Comparison of ENCODE assay signal across 9 cellular contexts in the genomic region with DNA sequence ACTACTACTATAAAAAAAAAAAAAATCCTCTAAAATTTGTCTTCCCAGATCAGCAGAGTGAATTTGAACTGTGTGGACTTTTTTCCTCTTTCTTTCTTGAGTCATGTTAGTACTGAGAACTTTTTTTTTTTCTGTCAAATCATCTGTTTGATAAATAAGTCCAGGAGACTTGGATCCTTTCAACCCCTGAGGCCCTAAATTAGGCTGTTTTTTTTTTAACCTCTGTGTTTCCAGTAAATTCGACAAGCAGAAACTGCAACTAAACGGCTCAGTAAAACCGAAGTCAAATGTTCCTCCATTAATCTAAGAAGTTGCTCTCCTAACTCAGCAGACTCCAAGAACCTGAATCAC. TPM values are rescaled to one million over a fixed set of nuclear protein-coding genes. Genes with fewer than 3 reads are reported as not detected.
A peak's percentile ranks its signal among the peaks of the same experiment; 100 is the strongest.
DNase-seq lines count a peak whose midpoint lies in the region; ATAC-seq, FAIRE-seq and TF ChIP-seq lines count a peak whose summit lies in the region.
"Had no signal": no experiment of that assay in that cellular context is flagged by ENCODE, and none has a peak within 500 bp of the region (broad histone marks: within the 10 kb centered on the region; RNA-seq: fewer than 3 reads in every experiment).

No MANE protein-coding gene starts in this region.

- H4K20me1 ChIP-seq in SU-DHL-6 (ENCODE audit: low read depth, low read length), result no peaks in the 10 kb centered on the region

- H3K9ac ChIP-seq in SU-DHL-6 (ENCODE audit: low read length), result peak overlapping the region; percentile 3; the same call in 1 of the 2 replicates

- ATAC-seq in pancreas, result no peak
- no peak for ATAC-seq in HG03342 (IDR thresholded peaks at IDR 0.05; ENCODE audit: unreplicated experiment)

- H2AFZ ChIP-seq in SU-DHL-6 (ENCODE audit: low read depth, low read length, severe bottlenecking), result no peak overlapping the region

- H3K4me1 ChIP-seq in pancreas, result peaks cover 0 to 14% (median 3%) of the 10 kb centered on the region in 3 donors

- H3K4me2 ChIP-seq in SU-DHL-6 (ENCODE audit: low read depth, low read length, poor library complexity, severe bottlenecking), result peak overlapping the region; percentile 39

- TF ChIP-seq CTCF in GM12865 (IDR thresholded peaks at IDR 0.05; ENCODE audit: insufficient read depth, low read depth, low read length, missing control alignments), result no peak
- no peak for TF ChIP-seq CTCF in SU-DHL-6 (IDR thresholded peaks at IDR 0.05; ENCODE audit: insufficient read depth, low read length, poor library complexity, severe bottlenecking)
- no peak for TF ChIP-seq CTCF in retinal pigment epithelial cell (conservative IDR thresholded peaks at IDR 0.05; ENCODE audit: low read depth, low read length)
- TF ChIP-seq CTCF in pancreas (IDR thresholded peaks at IDR 0.05), result no peak

- DNase-seq in GM12865 (ENCODE audit: low read depth) (no peak), fibroblast of peridontal ligament (ENCODE audit: extremely low read depth) (peak; percentile 24), retinal pigment epithelial cell (ENCODE audit: low read depth) (no peak), pancreas (no peak), kidney tubule cell (ENCODE audit: low spot score) (no peak), kidney glomerular epithelial cell (lab: John Stamatoyannopoulos, UW) (no peak)
- DNase-seq: activated CD8-positive, alpha-beta memory T cell treated with anti-CD3 and anti-CD28 coated beads, Interleukin-2, amount 50 U/mL, for 4 hours had no signal

- H3K9me2 ChIP-seq in SU-DHL-6 (replicated peaks; ENCODE audit: insufficient read depth, low read length), result no peaks in the 10 kb centered on the region

- peaks cover 6% of the 10 kb centered on the region; the same call in 1 of the 2 replicates for H3F3A ChIP-seq in SU-DHL-6 (ENCODE audit: insufficient read depth)

- peak overlapping the region; percentile 77 for H3K4me3 ChIP-seq in GM12865 (ENCODE audit: low read depth, low read length)
- no peak overlapping the region for H3K4me3 ChIP-seq in SU-DHL-6 (ENCODE audit: insufficient read depth, low read length, poor library complexity, severe bottlenecking)
- H3K4me3 ChIP-seq in retinal pigment epithelial cell (ENCODE audit: low read length), result peak overlapping the region; percentile 90
- peak overlapping the region in 2 of 4 donors; percentile 60 to 91 for H3K4me3 ChIP-seq in pancreas

- H3K36me3 ChIP-seq in SU-DHL-6 (ENCODE audit: low read length) (no peaks in the 10 kb centered on the region), pancreas (no peaks in the 10 kb centered on the region)

- 48 to 52% methylated on average over 3 of the region's 3 CpGs for WGBS in pancreas, 2 donors

- H3K27me3 ChIP-seq in SU-DHL-6 (ENCODE audit: low read length) (no peaks in the 10 kb centered on the region), pancreas (no peaks in the 10 kb centered on the region)

- intact Hi-C loops in pancreas (cut with DNase I), result no loop called here

- H3K27ac ChIP-seq in SU-DHL-6 (ENCODE audit: low read depth, low read length), result no peak overlapping the region
- H3K27ac ChIP-seq in pancreas, result peak overlapping the region in 2 of 4 donors; percentile 98 to 99

- no peak for FAIRE-seq in pancreas (lab: Jason Lieb, UNC)

- H3K79me2 ChIP-seq in SU-DHL-6 (ENCODE audit: insufficient read depth, low read length), result no peaks in the 10 kb centered on the region

- H3K9me3 ChIP-seq in SU-DHL-6 (ENCODE audit: insufficient read depth, low read length) (no peaks in the 10 kb centered on the region), pancreas (no peaks in the 10 kb centered on the region)

RNA-seq across cellular contexts. Expression of gene MAP3K8, which starts 2.7 kb away (rescaled TPM):
- 1 to 10 TPM; 2.8 to 9.2 (median 4.8) TPM for total RNA-seq in pancreas
- polyA plus RNA-seq in pancreas, result 10 to 100 TPM in 1 of 2 donors, 1 to 10 TPM in 1; 6.9 to 13.0 TPM
